Comparison of ENCODE assay signal across 26 cellular contexts in the genomic region with DNA sequence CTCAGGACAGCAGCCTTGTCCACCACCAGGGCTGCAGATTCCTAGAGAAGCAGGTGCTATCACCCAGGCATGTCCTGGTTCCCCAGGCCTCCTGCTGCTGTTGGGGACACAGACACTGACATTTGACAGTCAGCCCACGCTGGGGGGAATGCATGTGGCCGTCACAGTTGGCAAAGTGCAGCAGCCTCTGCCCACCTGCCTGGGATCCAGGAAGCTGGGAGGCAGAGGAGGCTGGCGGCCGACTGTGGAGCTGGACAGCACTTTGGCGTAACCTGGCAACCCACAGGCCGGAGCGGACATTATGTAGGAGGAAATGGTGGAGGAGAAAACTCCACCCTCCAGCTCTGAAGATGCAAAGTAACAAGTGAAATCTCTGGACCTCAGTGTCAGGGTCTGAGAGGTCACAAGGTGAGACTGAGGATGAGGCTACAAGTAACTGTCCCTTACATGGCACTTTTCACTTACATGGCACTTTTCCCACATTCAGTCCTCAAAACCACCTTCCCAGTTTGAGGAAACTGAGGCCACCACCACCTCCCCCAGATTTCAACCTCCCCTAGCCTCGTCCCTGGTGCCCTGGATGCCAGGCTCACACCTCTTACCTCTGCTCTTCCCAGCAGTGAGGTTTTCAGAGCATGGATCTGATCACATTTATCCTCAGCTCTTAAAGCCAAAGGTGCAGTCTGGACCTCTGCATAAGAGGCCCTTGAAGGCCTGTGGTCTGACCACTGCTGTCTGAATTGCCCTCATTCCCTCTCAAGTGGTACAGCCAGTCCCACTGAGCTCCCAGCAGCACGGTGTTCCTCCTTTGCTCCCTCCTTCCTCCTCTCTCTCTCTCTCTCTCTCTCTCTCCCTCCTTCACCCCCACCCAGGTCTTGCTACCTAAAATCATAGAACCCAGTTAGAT. TPM values are rescaled to one million over a fixed set of nuclear protein-coding genes. Genes with fewer than 3 reads are reported as not detected.
DNase-seq lines count a peak whose midpoint lies in the region; ATAC-seq and TF ChIP-seq lines count a peak whose summit lies in the region.
"Had no signal": no experiment of that assay in that cellular context is flagged by ENCODE, and none has a peak within 500 bp of the region (broad histone marks: within the 10 kb centered on the region; RNA-seq: fewer than 3 reads in every experiment).

No MANE protein-coding gene starts in this region.

- H3K9me3 ChIP-seq in Panc1 (ENCODE audit: control insufficient read depth, insufficient read depth, low read depth, low read length) (no peaks in the 10 kb centered on the region), lower lobe of right lung (no peaks in the 10 kb centered on the region)
- H3K9me3 ChIP-seq: BLaER1, stomach had no signal

- in situ Hi-C loops in Panc1 (cut with HindIII; ENCODE audit: low pct_unique_long_range_greater_than_20kb, low sequenced_read_pairs): no loop called here

- intact Hi-C loops in Panc1 (cut with micrococcal nuclease; ENCODE audit: unreplicated experiment): loop anchor here (10.0 kb wide), 1 partner anchor 138 kb away; a partner anchor contains a TSS
- intact Hi-C loops in lower lobe of right lung (cut with DNase I): no loop called here

- H3K27ac ChIP-seq in Panc1 (ENCODE audit: low read length) (no peak overlapping the region), lower lobe of right lung (peak overlapping the region; percentile 72)
- H3K27ac ChIP-seq: BLaER1, epithelial cell of prostate, stomach had no signal

- no peaks in the 10 kb centered on the region for H3K27me3 Mint-ChIP-seq in type B pancreatic cell
- H3K27me3 Mint-ChIP-seq: activated naive CD8-positive, alpha-beta T cell had no signal

- ATAC-seq in activated naive CD4-positive, alpha-beta T cell treated with anti-CD3 and anti-CD28 coated beads, Interleukin-2, amount 50 U/mL, for 72 hours: no peak
- ATAC-seq in Panc1: 0 out of 2 replicates have a peak, but pooled peaks have one; percentile 37
- ATAC-seq in lower lobe of right lung: peak; percentile 92 to 94
- no peak for ATAC-seq in GM21528 (IDR thresholded peaks at IDR 0.05; ENCODE audit: low FRiP score, unreplicated experiment)
- ATAC-seq: activated T-cell treated with anti-CD3 and anti-CD28 coated beads, Interleukin-2, amount 50 U/mL, for 72 hours; GM12878 had no signal

- no peak for DNase-seq in activated naive CD4-positive, alpha-beta T cell treated with anti-CD3 and anti-CD28 coated beads, Interleukin-2, amount 50 U/mL, for 72 hours (ENCODE audit: low spot score in 2 of 2)
- DNase-seq in activated naive CD4-positive, alpha-beta T cell treated with Interleukin-2 at 50 U/mL for 16 hours: no peak
- DNase-seq in Panc1 (ENCODE audit: low read depth, low spot score) (no peak), lower lobe of right lung (peak; percentile 70), type B pancreatic cell (ENCODE audit: extremely low spot score, unreplicated experiment) (no peak), superior temporal gyrus (ENCODE audit: extremely low spot score) (no peak)
- DNase-seq in stimulated activated naive CD4-positive, alpha-beta T cell (lab: John Stamatoyannopoulos, UW): no peak
- DNase-seq: activated CD4-positive, alpha-beta T cell treated with anti-CD3 and anti-CD28 coated beads for 1 hour; activated T-cell treated with anti-CD3 and anti-CD28 coated beads, Interleukin-2, amount 50 U/mL, for 72 hours; COR-L47; glutamatergic neuron; IMR-90; mesenchymal stem cell; NCI-H1048; NCI-H2029; NCI-H526 treated with DMSO at 0.1 percent for 48 hours; occipital lobe; retina; stimulated activated CD4-positive, alpha-beta T cell treated with anti-CD3 and anti-CD28 coated beads, Interleukin-4, amount 100 ng/mL, for 4 hours; stomach; T-helper 1 cell had no signal

- H3K27me3 ChIP-seq in Panc1 (ENCODE audit: control insufficient read depth, insufficient read depth, low read length) (no peaks in the 10 kb centered on the region), lower lobe of right lung (ENCODE audit: low read depth) (no peaks in the 10 kb centered on the region)
- H3K27me3 ChIP-seq: BLaER1, stomach had no signal

- peak overlapping the region; percentile 68 to 71 for H3K27ac Mint-ChIP-seq in activated naive CD4-positive, alpha-beta T cell treated with anti-CD3 and anti-CD28 coated beads, Interleukin-2, amount 50 U/mL, for 72 hours
- peak overlapping the region; percentile 40 for H3K27ac Mint-ChIP-seq in type B pancreatic cell
- H3K27ac Mint-ChIP-seq: activated naive CD8-positive, alpha-beta T cell; activated T-cell treated with anti-CD3 and anti-CD28 coated beads, Interleukin-2, amount 50 U/mL, for 72 hours had no signal

- H3K36me3 ChIP-seq in Panc1 (ENCODE audit: control insufficient read depth, insufficient read depth, low read length) (no peaks in the 10 kb centered on the region; the same call in 1 of the 2 replicates), lower lobe of right lung (peaks cover 4% of the 10 kb centered on the region)

- H3K4me1 ChIP-seq in Panc1 (ENCODE audit: control insufficient read depth, insufficient read depth, low read length) (no peaks in the 10 kb centered on the region), lower lobe of right lung (peaks cover 7% of the 10 kb centered on the region)

- H3K4me1 Mint-ChIP-seq in type B pancreatic cell (ENCODE audit: unreplicated experiment): peaks cover 34% of the 10 kb centered on the region

- no peak overlapping the region for H3K4me3 ChIP-seq in Panc1 (ENCODE audit: low read depth in 2 of 2, low read length in 2 of 2)
- no peak overlapping the region for H3K4me3 ChIP-seq in lower lobe of right lung
- H3K4me3 ChIP-seq: BLaER1, GM12878, stomach had no signal

- CTCF ChIA-PET in Panc1 (lab: Charles Lee): interaction anchor here (0.5 kb wide), 1 partner anchor 276 kb away, joined by 9 read pairs; no protein-coding TSS in a partner anchor

- no peak for TF ChIP-seq CTCF in Panc1 (IDR thresholded peaks at IDR 0.05)
- TF ChIP-seq CTCF in lower lobe of right lung (IDR thresholded peaks at IDR 0.05): no peak
- TF ChIP-seq CTCF in type B pancreatic cell (conservative IDR thresholded peaks at IDR 0.05): no peak

- H3K36me3 Mint-ChIP-seq in activated naive CD4-positive, alpha-beta T cell treated with anti-CD3 and anti-CD28 coated beads, Interleukin-2, amount 50 U/mL, for 72 hours: peaks cover 0 to 6% of the 10 kb centered on the region in 2 donors
- peaks cover 10% of the 10 kb centered on the region for H3K36me3 Mint-ChIP-seq in type B pancreatic cell
- H3K36me3 Mint-ChIP-seq: activated naive CD8-positive, alpha-beta T cell had no signal

- POLR2A ChIA-PET in Panc1 (lab: Charles Lee): interaction anchor here (0.6 kb wide), 2 partner anchors 160 to 170 kb away, joined by 5 to 6 read pairs; no protein-coding TSS in a partner anchor

- H3K4me3 Mint-ChIP-seq in type B pancreatic cell: no peak overlapping the region
- H3K4me3 Mint-ChIP-seq: activated naive CD8-positive, alpha-beta T cell; activated T-cell treated with anti-CD3 and anti-CD28 coated beads, Interleukin-2, amount 50 U/mL, for 72 hours had no signal

- H3K9me3 Mint-ChIP-seq in activated naive CD4-positive, alpha-beta T cell treated with anti-CD3 and anti-CD28 coated beads, Interleukin-2, amount 50 U/mL, for 72 hours: no peaks in the 10 kb centered on the region
- H3K9me3 Mint-ChIP-seq in type B pancreatic cell: no peaks in the 10 kb centered on the region
- H3K9me3 Mint-ChIP-seq: activated T-cell treated with anti-CD3 and anti-CD28 coated beads, Interleukin-2, amount 50 U/mL, for 72 hours had no signal

- BruUV-seq in Panc1 (replicated peaks; lab: Mats Ljungman, UMichigan): no TSS peak

RNA-seq across cellular contexts. Expression of a gene that starts 8.7 kb away (rescaled TPM):
- 1 to 10 TPM; 1.3 to 1.9 TPM for total RNA-seq in activated naive CD4-positive, alpha-beta T cell treated with anti-CD3 and anti-CD28 coated beads, Interleukin-2, amount 50 U/mL, for 72 hours
- total RNA-seq in Panc1 (2021; ENCODE audit: unreplicated experiment): 25.1 TPM
- 72.4 TPM for polyA plus RNA-seq in Panc1 (2012; ENCODE audit: insufficient read length)
- total RNA-seq in lower lobe of right lung: 51.6 TPM
- 83.9 and 85.2 TPM in 2 replicates for total RNA-seq in type B pancreatic cell (ENCODE audit: low replicate concordance)

RNA-seq across cellular contexts. Expression of a gene that starts 51.0 kb away (rescaled TPM):
- 10 to 100 TPM; 72.0 to 82.9 TPM for total RNA-seq in activated naive CD4-positive, alpha-beta T cell treated with anti-CD3 and anti-CD28 coated beads, Interleukin-2, amount 50 U/mL, for 72 hours
- total RNA-seq in Panc1 (2021; ENCODE audit: unreplicated experiment) (155 TPM), lower lobe of right lung (161 TPM), type B pancreatic cell (ENCODE audit: low replicate concordance) (164 and 201 TPM in 2 replicates)
- polyA plus RNA-seq in Panc1 (2012; ENCODE audit: insufficient read length): 458 TPM

Comparison
In these comparisons a context has a peak if more than half of its experiments do, and no peak if none do; other contexts are left out.
1. ATAC-seq: peak in Panc1 (single experiment) and lower lobe of right lung (2 of 2); none in activated naive CD4-positive, alpha-beta T cell treated with anti-CD3 and anti-CD28 coated beads, Interleukin-2, amount 50 U/mL, for 72 hours (0 of 2) and GM21528 (single experiment).